Comparison of ENCODE assay signal across 8 cellular contexts in the genomic region with DNA sequence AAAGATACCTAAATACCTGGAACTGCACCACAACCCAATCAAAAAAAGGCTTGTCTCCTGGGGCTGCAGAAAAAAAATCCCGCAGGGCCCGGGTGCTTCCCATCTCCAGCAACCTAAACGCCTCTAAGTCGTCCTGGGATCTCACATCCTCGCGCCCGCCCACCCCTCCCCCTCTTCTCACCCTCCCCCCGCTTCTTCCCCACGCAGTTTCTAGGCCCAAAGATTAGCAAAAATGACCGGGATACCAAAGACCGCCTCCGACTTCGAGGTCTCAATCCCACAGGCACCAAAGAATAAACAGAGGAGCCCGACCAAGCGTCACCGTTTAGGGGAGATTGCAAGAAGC. TPM values are rescaled to one million over a fixed set of nuclear protein-coding genes. Genes with fewer than 3 reads are reported as not detected.
A peak's percentile ranks its signal among the peaks of the same experiment; 100 is the strongest.
DNase-seq lines count a peak whose midpoint lies in the region; TF ChIP-seq lines count a peak whose summit lies in the region.

No MANE protein-coding gene starts in this region.

- H3K27me3 Mint-ChIP-seq in CD14-positive monocyte (ENCODE audit: low read depth in 3 of 3): peaks cover 0 to 3% (median 0%) of the 10 kb centered on the region in 3 donors

- peaks cover 26% of the 10 kb centered on the region for H3K4me1 Mint-ChIP-seq in CD14-positive monocyte

- 29 to 49% (median 42%) methylated on average over 16 of the region's 16 CpGs for WGBS in ovary, 3 donors

- no peak for TF ChIP-seq CTCF in CD14-positive monocyte (IDR thresholded peaks at IDR 0.05)
- TF ChIP-seq CTCF in HL-60 (IDR thresholded peaks at IDR 0.05; ENCODE audit: insufficient read depth, low read length): no peak
- no peak for TF ChIP-seq CTCF in WI38 (IDR thresholded peaks at IDR 0.05; ENCODE audit: low read depth, low read length)
- no peak for TF ChIP-seq CTCF in ovary (IDR thresholded peaks at IDR 0.05)

- H3K27ac ChIP-seq in HL-60 (replicated peaks): no peak overlapping the region; the same call in 1 of the 2 replicates
- peak overlapping the region; percentile 92 for H3K27ac ChIP-seq in ovary

- no peak for DNase-seq in CD14-positive monocyte (ENCODE audit: low spot score)
- no peak for DNase-seq in HL-60 (ENCODE audit: low read depth in 1 of 2, low spot score in 1 of 2)
- peak; percentile 3 for DNase-seq in foreskin melanocyte
- DNase-seq in ovary: peak in 2 of 5 donors; percentile 30 to 35
- DNase-seq in occipital lobe (lab: John Stamatoyannopoulos, UW): no peak
- DNase-seq in NCI-H446 (lab: John Stamatoyannopoulos, UW): no peak
- no peak for DNase-seq in ureter (ENCODE audit: low spot score)

- intact Hi-C loops in CD14-positive monocyte (cut with micrococcal nuclease) (loop anchor here in 1 of 2 donors (5.0 kb wide), 1 partner anchor 112 kb away; the partner anchor contains the start of genes COX7B and MAGT1), ovary (cut with DNase I) (no loop called here)

- no peaks in the 10 kb centered on the region for H3K36me3 ChIP-seq in ovary

- no peak for TF ChIP-seq POLR2A in ovary (IDR thresholded peaks at IDR 0.05)

- no peaks in the 10 kb centered on the region for H3K27me3 ChIP-seq in HL-60 (ENCODE audit: insufficient read depth, poor library complexity, severe bottlenecking)
- no peaks in the 10 kb centered on the region for H3K27me3 ChIP-seq in ovary

- H3K9me3 Mint-ChIP-seq in CD14-positive monocyte: peaks cover 0 to 6% (median 0%) of the 10 kb centered on the region in 7 donors

- no peaks in the 10 kb centered on the region for H3K4me1 ChIP-seq in ovary (ENCODE audit: insufficient read depth)

- no peaks in the 10 kb centered on the region for H3K9me3 ChIP-seq in ovary

- peak overlapping the region; percentile 28 to 99 (median 99) for H3K27ac Mint-ChIP-seq in CD14-positive monocyte

- peak overlapping the region; percentile 97 to 98 for H3K4me3 Mint-ChIP-seq in CD14-positive monocyte

- H3K36me3 Mint-ChIP-seq in CD14-positive monocyte: no peaks in the 10 kb centered on the region

- H3K4me3 ChIP-seq in HL-60 (replicated peaks; ENCODE audit: insufficient read depth, low read length): peak overlapping the region; percentile 57
- peak overlapping the region; percentile 74 for H3K4me3 ChIP-seq in WI38 (ENCODE audit: low read depth, low read length)
- H3K4me3 ChIP-seq in ovary: peak overlapping the region; percentile 41

- TF ChIP-seq EP300 in ovary (IDR thresholded peaks at IDR 0.05): no peak

RNA-seq across cellular contexts. Expression of gene ATRX, which starts 0.6 kb away (rescaled TPM):
- polyA plus RNA-seq in CD14-positive monocyte (10 to 100 TPM in 1 of 2 donors, 1 to 10 TPM in 1; 8.6 to 17.3 TPM), ovary (10 to 100 TPM; 21.8 to 32.1 TPM)
- total RNA-seq in ovary (100 to 1,000 TPM in 3 of 7 donors, 10 to 100 TPM in 4; 81.9 to 123 (median 99.7) TPM), occipital lobe (261 TPM), ureter (105 TPM)
